Comparison of ENCODE assay signal across 18 cellular contexts in the genomic region with DNA sequence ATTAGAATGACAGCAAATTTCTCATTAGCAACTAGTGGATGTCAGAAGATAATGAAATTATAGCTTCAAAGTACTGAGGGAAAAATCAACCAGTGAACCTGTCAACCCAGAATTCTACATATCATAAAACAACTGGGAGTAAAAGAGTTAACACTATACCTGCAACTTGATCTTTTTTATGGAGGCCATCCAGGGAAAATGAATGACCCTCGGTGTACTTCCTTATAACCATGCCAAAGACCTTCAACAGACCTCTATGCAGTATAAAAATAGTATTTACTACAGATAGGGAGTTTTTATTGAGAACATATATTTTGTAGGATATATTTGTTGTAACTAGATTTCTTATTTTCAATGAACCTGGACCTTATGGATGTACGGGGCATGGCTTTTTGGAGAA.
"Had no signal": no experiment of that assay in that cellular context is flagged by ENCODE, and none has a peak within 500 bp of the region (broad histone marks: within the 10 kb centered on the region; RNA-seq: fewer than 3 reads in every experiment).

No MANE protein-coding gene starts in this region.

- H3K4me1 ChIP-seq: esophagus muscularis mucosa, gastrocnemius medialis, left ventricle myocardium inferior, lower lobe of right lung, neural progenitor cell, suprapubic skin, thyroid gland, upper lobe of left lung, uterus had no signal

- H3K9me3 ChIP-seq: gastrocnemius medialis, left ventricle myocardium inferior, lower lobe of right lung, ovary, suprapubic skin, thyroid gland, upper lobe of left lung, uterus had no signal

- DNase-seq: effector memory CD8-positive, alpha-beta T cell; gastrocnemius medialis; islet precursor cell; left ventricle myocardium inferior; lower lobe of right lung; nucleus accumbens; ovary; right cardiac atrium; small intestine; stimulated activated CD4-positive, alpha-beta T cell treated with anti-CD3 and anti-CD28 coated beads, Interleukin-2, amount 100 ng/mL, for 48 hours; stimulated activated naive CD8-positive, alpha-beta T cell treated with anti-CD3 and anti-CD28 coated beads, Interleukin-15, Interleukin-2, amounts not matched to agents 100 U/mL and 50 U/mL, for 24 hours; thyroid gland; upper lobe of left lung; uterus had no signal

- H3K27me3 ChIP-seq: esophagus muscularis mucosa, gastrocnemius medialis, neural progenitor cell, ovary, suprapubic skin, thyroid gland, upper lobe of left lung, uterus had no signal

- H3K4me3 ChIP-seq: esophagus muscularis mucosa, gastrocnemius medialis, left ventricle myocardium inferior, lower lobe of right lung, neural progenitor cell, ovary, suprapubic skin, thyroid gland, upper lobe of left lung, uterus had no signal

- H3K36me3 ChIP-seq: esophagus muscularis mucosa, gastrocnemius medialis, left ventricle myocardium inferior, lower lobe of right lung, neural progenitor cell, ovary, suprapubic skin, thyroid gland, upper lobe of left lung, uterus had no signal

- H3K9ac ChIP-seq: neural progenitor cell had no signal

- H3K27ac ChIP-seq: epithelial cell of prostate, esophagus muscularis mucosa, gastrocnemius medialis, left ventricle myocardium inferior, lower lobe of right lung, neural progenitor cell, ovary, suprapubic skin, thyroid gland, upper lobe of left lung, uterus had no signal
